ENCODE assay signal across 3 cellular contexts in the genomic region with DNA sequence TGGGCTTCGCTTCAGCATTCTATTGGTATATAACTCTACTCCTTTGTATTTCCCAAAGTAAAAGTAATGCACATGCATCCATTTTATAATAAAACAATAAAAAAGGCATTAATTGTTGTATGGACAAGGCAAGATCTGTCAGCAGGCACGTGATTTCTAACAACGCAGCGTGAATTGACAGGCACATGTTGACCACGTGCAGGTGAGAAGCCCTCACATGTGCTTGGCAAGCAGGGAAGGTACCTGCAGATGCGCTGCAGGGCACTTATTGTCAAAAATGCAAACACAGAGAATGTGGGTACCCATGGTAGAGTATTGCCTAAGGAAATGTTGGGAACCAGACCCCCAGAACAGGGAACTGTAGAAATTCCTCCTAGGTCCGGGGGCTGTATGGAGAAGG.
A peak's percentile ranks its signal among the peaks of the same experiment; 100 is the strongest.
TF ChIP-seq lines count a peak whose summit lies in the region.

No MANE protein-coding gene starts in this region.

TF ChIP-seq in HepG2, 621 proteins besides CTCF, POLR2A, EP300 and RAD21:
- TF ChIP-seq ZSCAN31 (CRISPR knock-in tag; IDR thresholded peaks at IDR 0.05; ENCODE audit: low read depth), result no peak
- peak; percentile 99 for TF ChIP-seq MNT (IDR thresholded peaks at IDR 0.05)

TF ChIP-seq in endothelial cell of umbilical vein, 7 proteins besides CTCF, POLR2A, EP300 and RAD21:
- TF ChIP-seq MYC (IDR thresholded peaks at IDR 0.05; ENCODE audit: low read depth, low read length), result no peak
- TF ChIP-seq, protein P1, sequence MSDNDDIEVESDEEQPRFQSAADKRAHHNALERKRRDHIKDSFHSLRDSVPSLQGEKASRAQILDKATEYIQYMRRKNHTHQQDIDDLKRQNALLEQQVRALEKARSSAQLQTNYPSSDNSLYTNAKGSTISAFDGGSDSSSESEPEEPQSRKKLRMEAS (IDR thresholded peaks at IDR 0.05; ENCODE audit: insufficient read depth, insufficient read length), result peak; percentile 5
- TF ChIP-seq GATA2 (IDR thresholded peaks at IDR 0.05; ENCODE audit: insufficient read depth, insufficient read length, low read depth, low read length), result no peak

TF ChIP-seq in neural cell, 6 proteins besides CTCF, POLR2A, EP300 and RAD21:
- no peak for TF ChIP-seq SMC3 (conservative IDR thresholded peaks at IDR 0.05; ENCODE audit: poor library complexity)
- TF ChIP-seq MXI1 (conservative IDR thresholded peaks at IDR 0.05; ENCODE audit: poor library complexity, severe bottlenecking), result no peak
- no peak for TF ChIP-seq TAF1 (IDR thresholded peaks at IDR 0.05; ENCODE audit: low read depth)
- no peak for TF ChIP-seq EZH2 (IDR thresholded peaks at IDR 0.05; ENCODE audit: borderline replicate concordance, insufficient read depth, low read length, poor library complexity, severe bottlenecking)
- no peak for TF ChIP-seq POLR2AphosphoS5 (IDR thresholded peaks at IDR 0.05)
- TF ChIP-seq REST (IDR thresholded peaks at IDR 0.05; ENCODE audit: borderline replicate concordance), result no peak
